ENCODE assay signal across 12 cellular contexts in genomic region chr6:161236091-161236633, GRCh38. TPM values are rescaled to one million over a fixed set of nuclear protein-coding genes. Genes with fewer than 3 reads are reported as not detected.
A peak's percentile ranks its signal among the peaks of the same experiment; 100 is the strongest.
DNase-seq lines count a peak whose midpoint lies in the region; ATAC-seq, FAIRE-seq and TF ChIP-seq lines count a peak whose summit lies in the region.
"Had no signal": no experiment of that assay in that cellular context is flagged by ENCODE, and none has a peak within 500 bp of the region (broad histone marks: within the 10 kb centered on the region; RNA-seq: fewer than 3 reads in every experiment).

No MANE protein-coding gene starts in this region.

- peaks cover 22% of the 10 kb centered on the region for H3K36me3 Mint-ChIP-seq in activated T-helper 1 cell treated with anti-CD3 and anti-CD28 coated beads, Interleukin-12 subunit alpha, Interleukin-12 subunit beta, Interleukin-2, Interleukin-4 antibody, amounts not matched to agents 30 ng/mL and 10 ng/mL and 1 ng/mL, durations not matched to agents 14 hours and 24 hours and 36 hours (ENCODE audit: low read depth)
- peaks cover 15% of the 10 kb centered on the region for H3K36me3 Mint-ChIP-seq in WTC11

- no peaks in the 10 kb centered on the region for H3K27me3 Mint-ChIP-seq in activated T-helper 1 cell treated with anti-CD3 and anti-CD28 coated beads, Interleukin-12 subunit alpha, Interleukin-12 subunit beta, Interleukin-2, Interleukin-4 antibody, amounts not matched to agents 30 ng/mL and 10 ng/mL and 1 ng/mL, durations not matched to agents 14 hours and 24 hours and 36 hours (ENCODE audit: insufficient read depth)
- no peaks in the 10 kb centered on the region for H3K27me3 Mint-ChIP-seq in WTC11 (ENCODE audit: low read depth)

- peak overlapping the region; percentile 71 for H3K27ac Mint-ChIP-seq in activated T-helper 1 cell treated with anti-CD3 and anti-CD28 coated beads, Interleukin-12 subunit alpha, Interleukin-12 subunit beta, Interleukin-2, Interleukin-4 antibody, amounts not matched to agents 30 ng/mL and 10 ng/mL and 1 ng/mL, durations not matched to agents 14 hours and 24 hours and 36 hours
- no peak overlapping the region for H3K27ac Mint-ChIP-seq in WTC11

- H3K4me1 Mint-ChIP-seq in activated T-helper 1 cell treated with anti-CD3 and anti-CD28 coated beads, Interleukin-12 subunit alpha, Interleukin-12 subunit beta, Interleukin-2, Interleukin-4 antibody, amounts not matched to agents 30 ng/mL and 10 ng/mL and 1 ng/mL, durations not matched to agents 14 hours and 24 hours and 36 hours (ENCODE audit: low read depth): peaks cover 32% of the 10 kb centered on the region
- peaks cover 56% of the 10 kb centered on the region for H3K4me1 Mint-ChIP-seq in WTC11

- no peak for TF ChIP-seq CTCF in WTC11 (IDR thresholded peaks at IDR 0.05)

- peak; percentile 64 for ATAC-seq in GM19372 (IDR thresholded peaks at IDR 0.05; ENCODE audit: low read depth, unreplicated experiment)
- ATAC-seq in HG02885 (IDR thresholded peaks at IDR 0.05; ENCODE audit: poor library complexity, unreplicated experiment): peak; percentile 81
- ATAC-seq in WTC11: no peak

- FAIRE-seq in GM12892 (lab: Jason Lieb, UNC): peak; percentile 5
- FAIRE-seq: small intestine had no signal

- H3K9me3 Mint-ChIP-seq in activated T-helper 1 cell treated with anti-CD3 and anti-CD28 coated beads, Interleukin-12 subunit alpha, Interleukin-12 subunit beta, Interleukin-2, Interleukin-4 antibody, amounts not matched to agents 30 ng/mL and 10 ng/mL and 1 ng/mL, durations not matched to agents 14 hours and 24 hours and 36 hours: peaks cover 6% of the 10 kb centered on the region
- no peaks in the 10 kb centered on the region for H3K9me3 Mint-ChIP-seq in WTC11
- H3K9me3 Mint-ChIP-seq: neural crest cell had no signal

- CTCF ChIA-PET in WTC11 (lab: Charles Lee): no interaction called here

- intact Hi-C loops in activated T-helper 1 cell treated with anti-CD3 and anti-CD28 coated beads, Interleukin-12 subunit alpha, Interleukin-12 subunit beta, Interleukin-2, Interleukin-4 antibody, amounts not matched to agents 30 ng/mL and 10 ng/mL and 1 ng/mL, durations not matched to agents 14 hours and 24 hours and 36 hours (cut with micrococcal nuclease): loop anchor here (1.0 to 2.0 kb wide), 2 partner anchors 10 to 39 kb away; partner anchors contain the start of gene AGPAT4

- POLR2A ChIA-PET in WTC11 (lab: Charles Lee): interaction anchor here (0.6 kb wide), 1 partner anchor 37 kb away, joined by 3 read pairs; the partner anchor contains the start of gene AGPAT4

- TF ChIP-seq POLR2A in GM12892 (IDR thresholded peaks at IDR 0.05; ENCODE audit: low read depth, low read length): no peak

- DNase-seq in GM12892 (ENCODE audit: insufficient read length) (no peak), NCI-H1417 (lab: John Stamatoyannopoulos, UW) (no peak), occipital lobe (lab: John Stamatoyannopoulos, UW) (no peak), WTC11 (ENCODE audit: low spot score) (no peak)
- DNase-seq in activated T-helper 1 cell treated with anti-CD3 and anti-CD28 coated beads, Interleukin-12 subunit alpha, Interleukin-12 subunit beta, Interleukin-2, Interleukin-4 antibody, amounts not matched to agents 30 ng/mL and 10 ng/mL and 1 ng/mL, durations not matched to agents 14 hours and 24 hours and 36 hours (ENCODE audit: low spot score): no peak
- no peak for DNase-seq in stimulated activated CD4-positive, alpha-beta T cell treated with anti-CD3 and anti-CD28 coated beads, Interleukin-2, amount 100 ng/mL, for 48 hours
- DNase-seq: activated gamma-delta T cell, SHP77, small intestine had no signal

- peak overlapping the region; percentile 30 for H3K4me3 Mint-ChIP-seq in activated T-helper 1 cell treated with anti-CD3 and anti-CD28 coated beads, Interleukin-12 subunit alpha, Interleukin-12 subunit beta, Interleukin-2, Interleukin-4 antibody, amounts not matched to agents 30 ng/mL and 10 ng/mL and 1 ng/mL, durations not matched to agents 14 hours and 24 hours and 36 hours
- no peak overlapping the region for H3K4me3 Mint-ChIP-seq in WTC11
- H3K4me3 Mint-ChIP-seq: neural crest cell had no signal

TF ChIP-seq in WTC11, 78 proteins besides CTCF, POLR2A, EP300 and RAD21:
- TF ChIP-seq CBFB (CRISPR knock-in tag; IDR thresholded peaks at IDR 0.05; ENCODE audit: low read depth): no peak
- TF ChIP-seq AR (CRISPR knock-in tag; IDR thresholded peaks at IDR 0.05): no peak
- no peak for TF ChIP-seq RELA (CRISPR knock-in tag; IDR thresholded peaks at IDR 0.05; ENCODE audit: borderline replicate concordance)
- no peak for TF ChIP-seq ARID4B (CRISPR knock-in tag; IDR thresholded peaks at IDR 0.05; ENCODE audit: borderline replicate concordance)
- no peak for TF ChIP-seq JAZF1 (CRISPR knock-in tag; IDR thresholded peaks at IDR 0.05)
- no peak for TF ChIP-seq TEAD4 (CRISPR knock-in tag; IDR thresholded peaks at IDR 0.05)
- no peak for TF ChIP-seq SOX15 (CRISPR knock-in tag; IDR thresholded peaks at IDR 0.05)
- no peak for TF ChIP-seq ETV6 (CRISPR knock-in tag; IDR thresholded peaks at IDR 0.05)
- no peak for TF ChIP-seq TP53 (CRISPR knock-in tag; IDR thresholded peaks at IDR 0.05)

RNA-seq across cellular contexts. Expression of gene AGPAT4, which starts 37.7 kb away (rescaled TPM):
- 4.1 TPM for polyA plus RNA-seq in GM12892 (2012; ENCODE audit: missing spikeins)
- 7.8 and 8.6 TPM in 2 replicates for total RNA-seq in activated T-helper 1 cell treated with anti-CD3 and anti-CD28 coated beads, Interleukin-12 subunit alpha, Interleukin-12 subunit beta, Interleukin-2, Interleukin-4 antibody, amounts not matched to agents 30 ng/mL and 10 ng/mL and 1 ng/mL, durations not matched to agents 14 hours and 24 hours and 36 hours
- total RNA-seq in occipital lobe: 73.2 TPM
- total RNA-seq in WTC11 (2021): 19.7 to 27.4 TPM (median 25.3 TPM) in 3 replicates
